In genomic region chr20:50286609-50287008, GRCh38 we compare ENCODE assay signal across 8 cellular contexts.
DNase-seq lines count a peak whose midpoint lies in the region; TF ChIP-seq lines count a peak whose summit lies in the region.

No MANE protein-coding gene starts in this region.

- H3K36me3 Mint-ChIP-seq in activated T-helper 2 cell treated with anti-CD3 and anti-CD28 coated beads, Interferon-gamma antibody, Interleukin-2, Interleukin-4, amounts not matched to agents 10 μg/mL and 5 μg/mL and 100 μg/mL, durations not matched to agents 14 hours and 24 hours and 36 hours (ENCODE audit: low read depth) = no peaks in the 10 kb centered on the region

- peak overlapping the region; percentile 58 to 73 (median 68) for H3K27ac ChIP-seq in sigmoid colon

- H3K4me3 ChIP-seq in GM12865 (ENCODE audit: low read depth, low read length) (peak overlapping the region; percentile 48), fibroblast of mammary gland (ENCODE audit: control insufficient read depth, low read depth, low read length) (peak overlapping the region; percentile 2), sigmoid colon (no peak overlapping the region)

- H3K4me3 Mint-ChIP-seq in activated T-helper 2 cell treated with anti-CD3 and anti-CD28 coated beads, Interferon-gamma antibody, Interleukin-2, Interleukin-4, amounts not matched to agents 10 μg/mL and 5 μg/mL and 100 μg/mL, durations not matched to agents 14 hours and 24 hours and 36 hours (ENCODE audit: low read depth) = no peak overlapping the region

- peaks cover 0 to 38% (median 26%) of the 10 kb centered on the region in 4 donors for H3K4me1 ChIP-seq in sigmoid colon

- no peak for TF ChIP-seq POLR2A in sigmoid colon (IDR thresholded peaks at IDR 0.05)

- intact Hi-C loops in sigmoid colon (cut with DNase I) = no loop called here
- intact Hi-C loops in activated T-helper 2 cell treated with anti-CD3 and anti-CD28 coated beads, Interferon-gamma antibody, Interleukin-2, Interleukin-4, amounts not matched to agents 10 μg/mL and 5 μg/mL and 100 μg/mL, durations not matched to agents 14 hours and 24 hours and 36 hours (cut with micrococcal nuclease) = loop anchor here (5.0 kb wide), 1 partner anchor 94 kb away; the partner anchor contains the start of gene CEBPB

- no peak overlapping the region for H3K27ac Mint-ChIP-seq in activated T-helper 2 cell treated with anti-CD3 and anti-CD28 coated beads, Interferon-gamma antibody, Interleukin-2, Interleukin-4, amounts not matched to agents 10 μg/mL and 5 μg/mL and 100 μg/mL, durations not matched to agents 14 hours and 24 hours and 36 hours

- 62 to 80% methylated on average over 11 of the region's 11 CpGs for whole genome bisulfite sequencing in sigmoid colon, 2 donors

- no peaks in the 10 kb centered on the region for H3K9me3 ChIP-seq in sigmoid colon

- no peak for TF ChIP-seq CTCF in GM12865 (IDR thresholded peaks at IDR 0.05; ENCODE audit: insufficient read depth, low read depth, low read length, missing control alignments)
- TF ChIP-seq CTCF in fibroblast of mammary gland (conservative IDR thresholded peaks at IDR 0.05; ENCODE audit: control insufficient read depth, insufficient read depth, low read depth, low read length) = no peak
- TF ChIP-seq CTCF in sigmoid colon (IDR thresholded peaks at IDR 0.05) = no peak

- no peak for TF ChIP-seq EP300 in sigmoid colon (IDR thresholded peaks at IDR 0.05)

- peaks cover 31% of the 10 kb centered on the region for H3K4me1 Mint-ChIP-seq in activated T-helper 2 cell treated with anti-CD3 and anti-CD28 coated beads, Interferon-gamma antibody, Interleukin-2, Interleukin-4, amounts not matched to agents 10 μg/mL and 5 μg/mL and 100 μg/mL, durations not matched to agents 14 hours and 24 hours and 36 hours (ENCODE audit: low read depth)

- H3K27me3 Mint-ChIP-seq in activated T-helper 2 cell treated with anti-CD3 and anti-CD28 coated beads, Interferon-gamma antibody, Interleukin-2, Interleukin-4, amounts not matched to agents 10 μg/mL and 5 μg/mL and 100 μg/mL, durations not matched to agents 14 hours and 24 hours and 36 hours (ENCODE audit: low read depth) = no peaks in the 10 kb centered on the region

- DNase-seq in GM12865 (ENCODE audit: low read depth) = peak; percentile 77
- DNase-seq in NCI-H226 = peak; percentile 80
- peak; percentile 95 for DNase-seq in fibroblast of mammary gland (ENCODE audit: low read depth)
- peak; percentile 85 for DNase-seq in sigmoid colon
- DNase-seq in occipital lobe (lab: John Stamatoyannopoulos, UW) = no peak
- DNase-seq in activated T-helper 2 cell treated with anti-CD3 and anti-CD28 coated beads, Interferon-gamma antibody, Interleukin-2, Interleukin-4, amounts not matched to agents 10 μg/mL and 5 μg/mL and 100 μg/mL, durations not matched to agents 14 hours and 24 hours and 36 hours (ENCODE audit: low spot score) = no peak
- no peak for DNase-seq in NCI-H345 treated with DMSO at 0.1 percent for 48 hours (lab: John Stamatoyannopoulos, UW; ENCODE audit: unreplicated experiment)
- DNase-seq in D341Med (ENCODE audit: low spot score) = no peak

- H3K9me3 Mint-ChIP-seq in activated T-helper 2 cell treated with anti-CD3 and anti-CD28 coated beads, Interferon-gamma antibody, Interleukin-2, Interleukin-4, amounts not matched to agents 10 μg/mL and 5 μg/mL and 100 μg/mL, durations not matched to agents 14 hours and 24 hours and 36 hours = no peaks in the 10 kb centered on the region

- no peaks in the 10 kb centered on the region for H3K36me3 ChIP-seq in sigmoid colon

- H3K27me3 ChIP-seq in sigmoid colon = no peaks in the 10 kb centered on the region

Comparison
In these comparisons a context has a peak if more than half of its experiments do, and no peak if none do; other contexts are left out.
1. DNase-seq: peak in GM12865 (single experiment), NCI-H226 (single experiment), fibroblast of mammary gland (single experiment) and sigmoid colon (single experiment); none in occipital lobe (single experiment), activated T-helper 2 cell treated with anti-CD3 and anti-CD28 coated beads, Interferon-gamma antibody, Interleukin-2, Interleukin-4, amounts not matched to agents 10 μg/mL and 5 μg/mL and 100 μg/mL, durations not matched to agents 14 hours and 24 hours and 36 hours (single experiment), NCI-H345 treated with DMSO at 0.1 percent for 48 hours (single experiment) and D341Med (single experiment).
2. H3K4me3 ChIP-seq: peak in GM12865 (single experiment) and fibroblast of mammary gland (single experiment); none in sigmoid colon (0 of 4).